Comparison of ENCODE assay signal across 9 cellular contexts in the genomic region with DNA sequence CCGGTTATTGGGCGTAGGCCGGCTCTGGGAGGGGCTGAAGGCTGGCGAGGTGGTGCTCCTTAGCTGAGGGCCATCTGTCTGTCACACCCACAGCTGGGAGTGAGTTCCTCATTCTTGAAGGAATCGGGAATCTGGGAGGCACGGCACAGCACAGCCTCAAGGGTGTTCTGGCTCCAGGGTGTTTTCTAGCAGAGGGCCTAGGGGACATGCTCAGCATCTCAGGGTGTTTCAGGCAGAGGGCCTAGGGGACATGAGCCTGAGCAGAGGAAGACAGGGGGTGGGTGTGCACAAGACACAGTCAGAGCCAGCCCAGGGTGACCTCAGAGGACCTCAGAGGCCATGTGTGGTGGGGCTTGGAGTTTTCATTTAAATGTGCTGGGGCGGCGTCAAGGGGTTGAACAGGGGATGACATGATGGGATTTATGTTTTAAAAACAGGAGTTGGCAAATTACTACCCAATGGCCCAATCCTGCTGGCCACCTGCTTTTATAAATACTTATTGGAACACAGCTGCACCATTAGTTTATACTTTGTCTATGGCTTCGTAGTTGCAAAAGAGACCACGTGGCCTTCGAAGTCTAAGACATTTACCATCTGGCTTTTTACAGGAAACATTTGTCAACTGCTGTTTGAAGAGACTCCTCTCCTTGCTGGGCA.
DNase-seq lines count a peak whose midpoint lies in the region; ATAC-seq and TF ChIP-seq lines count a peak whose summit lies in the region.
"Had no signal": no experiment of that assay in that cellular context is flagged by ENCODE, and none has a peak within 500 bp of the region (broad histone marks: within the 10 kb centered on the region; RNA-seq: fewer than 3 reads in every experiment).

No MANE protein-coding gene starts in this region.

- intact Hi-C loops in activated T-helper 2 cell treated with anti-CD3 and anti-CD28 coated beads, Interferon-gamma antibody, Interleukin-2, Interleukin-4, amounts not matched to agents 10 μg/mL and 5 μg/mL and 100 μg/mL, durations not matched to agents 14 hours and 24 hours and 36 hours (cut with micrococcal nuclease) = loop anchor here (5.0 kb wide), 1 partner anchor 238 kb away; a partner anchor contains a TSS

- H3K27me3 Mint-ChIP-seq in activated T-helper 2 cell treated with anti-CD3 and anti-CD28 coated beads, Interferon-gamma antibody, Interleukin-2, Interleukin-4, amounts not matched to agents 10 μg/mL and 5 μg/mL and 100 μg/mL, durations not matched to agents 14 hours and 24 hours and 36 hours (ENCODE audit: low read depth) = peaks cover 2% of the 10 kb centered on the region

- H3K27ac Mint-ChIP-seq in activated T-helper 2 cell treated with anti-CD3 and anti-CD28 coated beads, Interferon-gamma antibody, Interleukin-2, Interleukin-4, amounts not matched to agents 10 μg/mL and 5 μg/mL and 100 μg/mL, durations not matched to agents 14 hours and 24 hours and 36 hours = peak overlapping the region; percentile 8
- no peak overlapping the region for H3K27ac Mint-ChIP-seq in stimulated activated effector memory CD8-positive, alpha-beta T cell treated with anti-CD3 and anti-CD28 coated beads, Interleukin-12 subunit alpha, Interleukin-12 subunit beta, amount 100 ng/mL, for 72 hours

- no peaks in the 10 kb centered on the region for H3K36me3 Mint-ChIP-seq in activated T-helper 2 cell treated with anti-CD3 and anti-CD28 coated beads, Interferon-gamma antibody, Interleukin-2, Interleukin-4, amounts not matched to agents 10 μg/mL and 5 μg/mL and 100 μg/mL, durations not matched to agents 14 hours and 24 hours and 36 hours (ENCODE audit: low read depth)
- no peaks in the 10 kb centered on the region for H3K36me3 Mint-ChIP-seq in stimulated activated effector memory CD8-positive, alpha-beta T cell treated with anti-CD3 and anti-CD28 coated beads, Interleukin-12 subunit alpha, Interleukin-12 subunit beta, amount 100 ng/mL, for 72 hours

- no peaks in the 10 kb centered on the region for H3K9me3 Mint-ChIP-seq in activated T-helper 2 cell treated with anti-CD3 and anti-CD28 coated beads, Interferon-gamma antibody, Interleukin-2, Interleukin-4, amounts not matched to agents 10 μg/mL and 5 μg/mL and 100 μg/mL, durations not matched to agents 14 hours and 24 hours and 36 hours
- H3K9me3 Mint-ChIP-seq in stimulated activated effector memory CD8-positive, alpha-beta T cell treated with anti-CD3 and anti-CD28 coated beads, Interleukin-12 subunit alpha, Interleukin-12 subunit beta, amount 100 ng/mL, for 72 hours = no peaks in the 10 kb centered on the region

- H3K9me3 ChIP-seq in right atrium auricular region = no peaks in the 10 kb centered on the region

- DNase-seq in GM03348 (ENCODE audit: low spot score) = peak; percentile 47
- no peak for DNase-seq in activated T-helper 2 cell treated with anti-CD3 and anti-CD28 coated beads, Interferon-gamma antibody, Interleukin-2, Interleukin-4, amounts not matched to agents 10 μg/mL and 5 μg/mL and 100 μg/mL, durations not matched to agents 14 hours and 24 hours and 36 hours (ENCODE audit: low spot score)
- no peak for DNase-seq in right atrium auricular region (ENCODE audit: low spot score)
- DNase-seq in stimulated activated effector memory CD8-positive, alpha-beta T cell treated with anti-CD3 and anti-CD28 coated beads, Interleukin-12 subunit alpha, Interleukin-12 subunit beta, amount 100 ng/mL, for 72 hours (ENCODE audit: low spot score in 2 of 2) = no peak
- no peak for DNase-seq in DMS153 treated with DMSO at 0.1 percent for 48 hours (lab: John Stamatoyannopoulos, UW; ENCODE audit: unreplicated experiment)
- DNase-seq: NCI-H2029 had no signal

- H3K4me1 Mint-ChIP-seq in activated T-helper 2 cell treated with anti-CD3 and anti-CD28 coated beads, Interferon-gamma antibody, Interleukin-2, Interleukin-4, amounts not matched to agents 10 μg/mL and 5 μg/mL and 100 μg/mL, durations not matched to agents 14 hours and 24 hours and 36 hours (ENCODE audit: low read depth) = peaks cover 15% of the 10 kb centered on the region
- H3K4me1 Mint-ChIP-seq in stimulated activated effector memory CD8-positive, alpha-beta T cell treated with anti-CD3 and anti-CD28 coated beads, Interleukin-12 subunit alpha, Interleukin-12 subunit beta, amount 100 ng/mL, for 72 hours = peaks cover 33% of the 10 kb centered on the region

- no peaks in the 10 kb centered on the region for H3K36me3 ChIP-seq in right atrium auricular region

- H3K4me1 ChIP-seq in right atrium auricular region = peaks cover 0 to 29% of the 10 kb centered on the region in 2 donors

- ATAC-seq in stimulated activated effector memory CD8-positive, alpha-beta T cell treated with anti-CD3 and anti-CD28 coated beads, Interleukin-12 subunit alpha, Interleukin-12 subunit beta, amount 100 ng/mL, for 72 hours = peak; percentile 26
- no peak for ATAC-seq in HG03571 (IDR thresholded peaks at IDR 0.05; ENCODE audit: unreplicated experiment)
- no peak for ATAC-seq in GM19328 (IDR thresholded peaks at IDR 0.05; ENCODE audit: unreplicated experiment)
- ATAC-seq in GM18861 (IDR thresholded peaks at IDR 0.05; ENCODE audit: unreplicated experiment) = no peak

- peak overlapping the region; percentile 63 to 65 for H3K27ac ChIP-seq in right atrium auricular region

- H3K27me3 ChIP-seq in right atrium auricular region = no peaks in the 10 kb centered on the region

- no peak for TF ChIP-seq CTCF in right atrium auricular region (IDR thresholded peaks at IDR 0.05)

- no peak overlapping the region for H3K4me3 Mint-ChIP-seq in activated T-helper 2 cell treated with anti-CD3 and anti-CD28 coated beads, Interferon-gamma antibody, Interleukin-2, Interleukin-4, amounts not matched to agents 10 μg/mL and 5 μg/mL and 100 μg/mL, durations not matched to agents 14 hours and 24 hours and 36 hours (ENCODE audit: low read depth)
- H3K4me3 Mint-ChIP-seq in stimulated activated effector memory CD8-positive, alpha-beta T cell treated with anti-CD3 and anti-CD28 coated beads, Interleukin-12 subunit alpha, Interleukin-12 subunit beta, amount 100 ng/mL, for 72 hours = no peak overlapping the region

- no peak overlapping the region for H3K4me3 ChIP-seq in right atrium auricular region
